Comparison of ENCODE assay signal across 11 cellular contexts in the genomic region with DNA sequence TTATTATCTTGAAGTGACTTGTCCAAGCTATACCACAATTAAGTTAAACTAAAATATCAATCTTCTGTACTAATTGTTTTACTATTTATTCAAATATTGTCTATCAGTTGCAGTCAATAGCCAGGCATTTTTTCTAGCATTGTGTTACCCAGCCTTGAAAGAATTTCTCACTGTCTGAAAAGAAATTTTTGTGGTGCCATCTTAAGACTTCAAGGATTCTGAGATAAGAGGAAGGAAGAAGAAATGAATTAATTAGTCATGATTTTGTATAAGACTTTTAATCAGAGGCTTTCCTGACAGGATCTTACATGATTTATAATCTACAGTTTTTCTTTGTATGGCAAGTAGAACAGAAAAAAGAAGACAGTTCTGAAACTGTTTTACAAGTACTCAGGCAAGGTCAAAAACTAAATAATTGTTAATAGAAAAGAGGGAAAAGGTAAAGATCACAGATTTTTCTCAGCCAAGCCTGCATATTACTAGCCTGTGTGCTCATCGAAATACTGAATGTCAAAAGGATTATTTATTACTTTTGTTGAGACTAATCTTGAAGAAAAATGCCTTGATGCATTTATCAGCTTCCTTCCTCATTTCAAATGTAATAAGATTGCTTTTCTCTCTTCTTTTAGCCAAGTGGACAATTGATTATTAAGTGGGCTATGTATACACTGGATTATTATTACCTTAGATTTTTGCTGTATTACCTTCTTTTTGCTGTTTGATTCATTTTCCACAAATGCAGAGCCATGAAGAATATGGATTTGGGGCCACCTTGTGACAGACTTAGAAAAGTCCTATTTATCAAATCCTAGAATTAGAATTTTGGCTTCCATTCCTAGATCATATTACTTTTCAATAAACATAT. TPM values are rescaled to one million over a fixed set of nuclear protein-coding genes. Genes with fewer than 3 reads are reported as not detected.
DNase-seq lines count a peak whose midpoint lies in the region; TF ChIP-seq lines count a peak whose summit lies in the region.
"Had no signal": no experiment of that assay in that cellular context is flagged by ENCODE, and none has a peak within 500 bp of the region (broad histone marks: within the 10 kb centered on the region; RNA-seq: fewer than 3 reads in every experiment).

No MANE protein-coding gene starts in this region.

- no peaks in the 10 kb centered on the region for H3K9me3 ChIP-seq in Loucy (ENCODE audit: insufficient read depth, low read depth, low read length)
- no peaks in the 10 kb centered on the region for H3K9me3 ChIP-seq in neural cell (ENCODE audit: low read length)
- H3K9me3 ChIP-seq in stomach, result no peaks in the 10 kb centered on the region

- no peak for TF ChIP-seq POLR2A in stomach (IDR thresholded peaks at IDR 0.05)

- H2AFZ ChIP-seq in Loucy (ENCODE audit: low read length) (0 out of 2 replicates have a peak overlapping the region, but pooled peaks have one; percentile 18), neural cell (ENCODE audit: low read depth, low read length) (no peak overlapping the region)

- H3F3A ChIP-seq in Loucy (ENCODE audit: low read depth) (no peaks in the 10 kb centered on the region), neural cell (ENCODE audit: insufficient read depth, low read length, poor library complexity, severe bottlenecking) (no peaks in the 10 kb centered on the region)

- intact Hi-C loops in stomach (cut with DNase I; ENCODE audit: low total_unique reads), result no loop called here

- peak; percentile 74 for TF ChIP-seq RAD21 in neural cell (conservative IDR thresholded peaks at IDR 0.05)

- DNase-seq in Daoy (ENCODE audit: low read depth), result peak; percentile 18
- peak; percentile 37 for DNase-seq in brain microvascular endothelial cell
- no peak for DNase-seq in NCI-H187 treated with DMSO at 0.1 percent for 48 hours (lab: John Stamatoyannopoulos, UW)
- DNase-seq in stomach, result no peak
- no peak for DNase-seq in NCI-H1694 (lab: John Stamatoyannopoulos, UW)
- DNase-seq in SIG-M5 treated with dmso at 0.1 percent for 504 hours (lab: John Stamatoyannopoulos, UW; ENCODE audit: unreplicated experiment), result no peak
- DNase-seq: activated effector memory CD4-positive, alpha-beta T cell treated with Interleukin-2 at 50 U/mL for 16 hours had no signal

- TF ChIP-seq CTCF in Loucy (conservative IDR thresholded peaks at IDR 0.05; ENCODE audit: low read length), result peak; percentile 60
- peak; percentile 48 for TF ChIP-seq CTCF in brain microvascular endothelial cell (IDR thresholded peaks at IDR 0.05; ENCODE audit: low read depth, low read length, missing control alignments)
- TF ChIP-seq CTCF in neural cell (IDR thresholded peaks at IDR 0.05; ENCODE audit: poor library complexity, severe bottlenecking), result peak; percentile 62
- peak in 1 of 7 experiments; percentile 18 for TF ChIP-seq CTCF in stomach (IDR thresholded peaks at IDR 0.05)

- H3K9ac ChIP-seq in Loucy (ENCODE audit: low read depth, low read length, poor library complexity, severe bottlenecking), result no peak overlapping the region
- no peak overlapping the region for H3K9ac ChIP-seq in neural cell (ENCODE audit: low read length)

- H3K79me2 ChIP-seq in Loucy (ENCODE audit: insufficient read depth, low read length) (no peaks in the 10 kb centered on the region), neural cell (replicated peaks; ENCODE audit: insufficient read depth, low read length) (no peaks in the 10 kb centered on the region)

- no peak for TF ChIP-seq EP300 in neural cell (conservative IDR thresholded peaks at IDR 0.05; ENCODE audit: poor library complexity, severe bottlenecking)
- no peak for TF ChIP-seq EP300 in stomach (IDR thresholded peaks at IDR 0.05)

- in situ Hi-C loops in brain microvascular endothelial cell (cut with HindIII; ENCODE audit: low pct_ligation_motif_present, low sequenced_read_pairs), result no loop called here

- no peaks in the 10 kb centered on the region for H4K20me1 ChIP-seq in Loucy (ENCODE audit: insufficient read depth, low read length, poor library complexity, severe bottlenecking)
- H4K20me1 ChIP-seq in neural cell (ENCODE audit: insufficient read depth), result no peaks in the 10 kb centered on the region

- H3K4me1 ChIP-seq in Loucy (ENCODE audit: insufficient read depth, low read length, poor library complexity, severe bottlenecking), result no peaks in the 10 kb centered on the region
- no peaks in the 10 kb centered on the region for H3K4me1 ChIP-seq in stomach

- H3K4me3 ChIP-seq in Loucy (ENCODE audit: low read length, poor library complexity, severe bottlenecking), result no peak overlapping the region
- H3K4me3 ChIP-seq in brain microvascular endothelial cell (ENCODE audit: low read depth, low read length), result no peak overlapping the region
- H3K4me3 ChIP-seq in neural cell (ENCODE audit: low read length), result no peak overlapping the region
- no peak overlapping the region for H3K4me3 ChIP-seq in stomach
- H3K4me3 ChIP-seq: SK-N-MC, skin epidermis had no signal

- H3K4me2 ChIP-seq in Loucy (ENCODE audit: low read depth, low read length, poor library complexity, severe bottlenecking), result no peak overlapping the region
- H3K4me2 ChIP-seq in neural cell (ENCODE audit: low read length), result no peak overlapping the region

- WGBS in stomach, 5 donors, result 38 to 61% (median 45%) methylated on average over 1 of the region's 1 CpG

- H3K27me3 ChIP-seq in Loucy (ENCODE audit: insufficient read depth, low read length, poor library complexity, severe bottlenecking) (no peaks in the 10 kb centered on the region), brain microvascular endothelial cell (replicated peaks) (no peaks in the 10 kb centered on the region), neural cell (ENCODE audit: insufficient read depth, low read depth, low read length) (no peaks in the 10 kb centered on the region), stomach (no peaks in the 10 kb centered on the region)

- H3K9me2 ChIP-seq in Loucy (replicated peaks; ENCODE audit: low read depth, low read length), result no peaks in the 10 kb centered on the region
- H3K9me2 ChIP-seq in neural cell (ENCODE audit: insufficient read depth, low read length), result no peaks in the 10 kb centered on the region

- H3K27ac ChIP-seq in brain microvascular endothelial cell (peak overlapping the region; percentile 29), neural cell (ENCODE audit: low read length) (no peak overlapping the region), stomach (no peak overlapping the region)
- H3K27ac ChIP-seq: SK-N-MC, skin epidermis had no signal

- H3K36me3 ChIP-seq in Loucy (ENCODE audit: insufficient read depth, low read length), result no peaks in the 10 kb centered on the region
- H3K36me3 ChIP-seq in brain microvascular endothelial cell (replicated peaks), result no peaks in the 10 kb centered on the region
- no peaks in the 10 kb centered on the region for H3K36me3 ChIP-seq in neural cell (ENCODE audit: insufficient read depth, low read length)
- no peaks in the 10 kb centered on the region for H3K36me3 ChIP-seq in stomach

TF ChIP-seq in neural cell, 6 proteins besides CTCF, POLR2A, EP300 and RAD21:
- no peak for TF ChIP-seq MXI1 (conservative IDR thresholded peaks at IDR 0.05; ENCODE audit: poor library complexity, severe bottlenecking)
- peak; percentile 62 for TF ChIP-seq SMC3 (conservative IDR thresholded peaks at IDR 0.05; ENCODE audit: poor library complexity)

RNA-seq across cellular contexts. Expression of a gene that starts 53.8 kb away (rescaled TPM):
- 16.7 and 21.4 TPM in 2 replicates for total RNA-seq in Daoy (2014; rRNA removed; shearing (Covaris generic))
- not detected in 2 replicates for polyA plus RNA-seq in neural cell
- not detected in 2 replicates for polyA minus RNA-seq in neural cell
- 10 to 100 TPM in 2 of 5 donors, 1 to 10 TPM in 3; 1.8 to 56.0 (median 2.3) TPM for total RNA-seq in stomach
- polyA plus RNA-seq in stomach, result 10 to 100 TPM; 33.6 to 62.1 (median 38.2) TPM

RNA-seq across cellular contexts. Expression of a gene that starts 58.8 kb away (rescaled TPM):
- total RNA-seq in Daoy (2014; rRNA removed; shearing (Covaris generic)), result not detected in 2 replicates
- polyA plus RNA-seq in neural cell (not detected in 2 replicates), stomach (1 to 10 TPM in 2 of 3 donors, not detected in 1; 2.4 to 3.9 TPM)
- polyA minus RNA-seq in neural cell, result not detected in 2 replicates
- total RNA-seq in stomach, result 1 to 10 TPM in 2 of 5 donors, not detected in 3; 1.4 to 5.8 TPM

Comparison
In these comparisons a context has a peak if more than half of its experiments do, and no peak if none do; other contexts are left out.
1. DNase-seq: peak in Daoy (single experiment) and brain microvascular endothelial cell (single experiment); none in NCI-H187 treated with DMSO at 0.1 percent for 48 hours (single experiment), stomach (single experiment), NCI-H1694 (single experiment) and SIG-M5 treated with dmso at 0.1 percent for 504 hours (single experiment).